ENCODE assay signal across 25 cellular contexts in genomic region chr2:233449921-233450853, GRCh38.
DNase-seq lines count a peak whose midpoint lies in the region; ATAC-seq and TF ChIP-seq lines count a peak whose summit lies in the region.
"Had no signal": no experiment of that assay in that cellular context is flagged by ENCODE, and none has a peak within 500 bp of the region (broad histone marks: within the 10 kb centered on the region; RNA-seq: fewer than 3 reads in every experiment).

No MANE protein-coding gene starts in this region.

- H3K4ac ChIP-seq in trophoblast cell (ENCODE audit: low read depth, low read length): no peak overlapping the region

- no peaks in the 10 kb centered on the region for H3K79me2 ChIP-seq in trophoblast cell (ENCODE audit: control insufficient read depth, insufficient read depth, low read length, poor library complexity)

- no peak overlapping the region for H3K18ac ChIP-seq in trophoblast cell (ENCODE audit: low read length)

- no peak overlapping the region for H2BK5ac ChIP-seq in trophoblast cell (ENCODE audit: low read depth, low read length, poor library complexity)

- H3K9ac ChIP-seq in trophoblast cell (ENCODE audit: low read length): no peak overlapping the region
- H3K9ac ChIP-seq: BLaER1, KMS-11 had no signal

- H3K4me2 ChIP-seq in trophoblast cell (ENCODE audit: low read length): no peak overlapping the region
- H3K4me2 ChIP-seq: BLaER1, KMS-11 had no signal

- no peak overlapping the region for H2AK5ac ChIP-seq in trophoblast cell (ENCODE audit: low read length)

- H3K27me3 ChIP-seq in A673 (replicated peaks; ENCODE audit: insufficient read depth, low read depth, low read length, poor library complexity) (no peaks in the 10 kb centered on the region), trophoblast cell (ENCODE audit: insufficient read depth, low read length) (no peaks in the 10 kb centered on the region)
- H3K27me3 ChIP-seq: BLaER1, heart right ventricle, stomach had no signal

- intact Hi-C loops in A673 (cut with micrococcal nuclease; ENCODE audit: unreplicated experiment): loop anchor here (1.0 to 5.0 kb wide), 2 partner anchors 261 to 382 kb away; no protein-coding TSS in a partner anchor
- intact Hi-C loops in posterior vena cava (cut with DNase I): loop anchor here (5.0 to 10.0 kb wide), 3 partner anchors 95 to 492 kb away; partner anchors contain the start of gene DGKD (in 2 of the 2)

- CTCF ChIA-PET in A673 (lab: Charles Lee): interaction anchor here (1.2 kb wide), 1 partner anchor 476 kb away, joined by 3 read pairs; no protein-coding TSS in a partner anchor

- H3K36me3 Mint-ChIP-seq in glutamatergic neuron (ENCODE audit: unreplicated experiment): no peaks in the 10 kb centered on the region

- ATAC-seq in HG02938 (IDR thresholded peaks at IDR 0.05; ENCODE audit: unreplicated experiment): no peak
- ATAC-seq: left lobe of liver, SK-N-SH treated with all-trans-retinoic acid at 6 μM for 48 hours had no signal

- peaks cover 75% of the 10 kb centered on the region for H3K36me3 ChIP-seq in A673 (ENCODE audit: insufficient read depth, low read length, poor library complexity, severe bottlenecking)
- H3K36me3 ChIP-seq in trophoblast cell (ENCODE audit: control insufficient read depth in 1 of 2, insufficient read depth in 2 of 2, low read length in 2 of 2): peaks cover 39 to 52% of the 10 kb centered on the region in 2 experiments

- BruUV-seq in A673 (replicated peaks; lab: Mats Ljungman, UMichigan): no TSS peak

- DNase-seq in NCI-H345 (lab: John Stamatoyannopoulos, UW): peak; percentile 8
- DNase-seq in NCI-H345 treated with DMSO at 0.1 percent for 48 hours (lab: John Stamatoyannopoulos, UW; ENCODE audit: unreplicated experiment): no peak
- DNase-seq in A673 (ENCODE audit: low spot score): no peak
- peak; percentile 18 for DNase-seq in glutamatergic neuron
- peak; percentile 75 for DNase-seq in posterior vena cava (ENCODE audit: low spot score)
- DNase-seq in trophoblast cell: no peak
- DNase-seq in NCI-H524 (lab: John Stamatoyannopoulos, UW): no peak
- DNase-seq: activated CD4-positive, alpha-beta T cell treated with anti-CD3 and anti-CD28 coated beads, Interleukin-2, amount 50 U/mL, for 48 hours; activated CD8-positive, alpha-beta memory T cell treated with anti-CD3 and anti-CD28 coated beads, Interleukin-2, amount 50 U/mL, for 48 hours; activated gamma-delta T cell treated with Interleukin-2 at 50 U/mL for 16 hours; central memory CD4-positive, alpha-beta T cell; HCEC 1CT; heart right ventricle; midbrain; NCI-H1694 treated with DMSO at 0.1 percent for 48 hours; NCI-H226; nephron progenitor cell; stimulated activated CD4-positive, alpha-beta T cell treated with anti-CD3 and anti-CD28 coated beads, Interleukin-4, amount 100 ng/mL, for 1 hour; stomach; WERI-Rb-1 had no signal

- H2AFZ ChIP-seq in trophoblast cell (ENCODE audit: insufficient read depth, low read length, poor library complexity): no peak overlapping the region

- no peak overlapping the region for H4K91ac ChIP-seq in trophoblast cell (ENCODE audit: low read depth, low read length)

- no peaks in the 10 kb centered on the region for H3K79me1 ChIP-seq in trophoblast cell (ENCODE audit: low read length)

- peaks cover 7% of the 10 kb centered on the region for H3K4me1 ChIP-seq in A673 (ENCODE audit: insufficient read depth, low read length, poor library complexity, severe bottlenecking)
- H3K4me1 ChIP-seq in trophoblast cell (ENCODE audit: control insufficient read depth in 1 of 2, insufficient read depth in 2 of 2, low read length in 2 of 2): no peaks in the 10 kb centered on the region
- H3K4me1 ChIP-seq: BLaER1 had no signal

- H3K4me3 Mint-ChIP-seq in glutamatergic neuron (ENCODE audit: unreplicated experiment): no peak overlapping the region
- H3K4me3 Mint-ChIP-seq: nephron progenitor cell had no signal

- POLR2A ChIA-PET in A673 (lab: Charles Lee; ENCODE audit: low non-redundant PET): no interaction called here

- no peak overlapping the region for H3K27ac Mint-ChIP-seq in glutamatergic neuron (ENCODE audit: unreplicated experiment)
- H3K27ac Mint-ChIP-seq: nephron progenitor cell had no signal

- H3K9me3 ChIP-seq in A673 (ENCODE audit: low read depth, low read length, poor library complexity, severe bottlenecking) (no peaks in the 10 kb centered on the region), trophoblast cell (ENCODE audit: insufficient read depth, low read depth, low read length) (peaks cover under 1% of the 10 kb centered on the region)
- H3K9me3 ChIP-seq: BLaER1, heart right ventricle, stomach had no signal

- TF ChIP-seq CTCF in A673 (conservative IDR thresholded peaks at IDR 0.05; ENCODE audit: low read depth, low read length) (no peak), glutamatergic neuron (IDR thresholded peaks at IDR 0.05; ENCODE audit: partially characterized antibody, unreplicated experiment) (no peak)

- peaks cover 15% of the 10 kb centered on the region for H3K27me3 Mint-ChIP-seq in glutamatergic neuron (ENCODE audit: unreplicated experiment)

- H3K4me3 ChIP-seq in A673 (ENCODE audit: low read depth, low read length, poor library complexity, severe bottlenecking): no peak overlapping the region
- H3K4me3 ChIP-seq in trophoblast cell (ENCODE audit: low read depth, low read length): no peak overlapping the region
- H3K4me3 ChIP-seq: BLaER1, heart right ventricle, stomach had no signal

- H2BK12ac ChIP-seq in trophoblast cell (ENCODE audit: low read length): no peak overlapping the region

- H3K14ac ChIP-seq in trophoblast cell (ENCODE audit: low read length): no peak overlapping the region

- no peak overlapping the region for H4K12ac ChIP-seq in trophoblast cell (ENCODE audit: low read depth, low read length)

- WGBS in trophoblast cell (ENCODE audit: extremely low coverage, insufficient coverage, insufficient read length): no CpG with 5 or more reads among the region's 33 CpGs

- no peak overlapping the region for H3K23ac ChIP-seq in trophoblast cell (ENCODE audit: low read length)

- H3K27ac ChIP-seq in A673 (ENCODE audit: low read depth, low read length, poor library complexity, severe bottlenecking) (peak overlapping the region; percentile 59), trophoblast cell (ENCODE audit: low read depth, low read length) (no peak overlapping the region)
- H3K27ac ChIP-seq: BLaER1, heart right ventricle, KMS-11, WERI-Rb-1 had no signal

- H4K8ac ChIP-seq in trophoblast cell (ENCODE audit: low read depth, low read length): no peak overlapping the region

- H2BK120ac ChIP-seq in trophoblast cell (ENCODE audit: insufficient read depth, low read length, poor library complexity): no peak overlapping the region

- peaks cover 50% of the 10 kb centered on the region for H3K4me1 Mint-ChIP-seq in glutamatergic neuron (ENCODE audit: low read depth, unreplicated experiment)

- peaks cover 10% of the 10 kb centered on the region for H3K9me3 Mint-ChIP-seq in glutamatergic neuron (ENCODE audit: unreplicated experiment)
- H3K9me3 Mint-ChIP-seq: nephron progenitor cell had no signal

Comparison
In these comparisons a context has a peak if more than half of its experiments do, and no peak if none do; other contexts are left out.
1. DNase-seq: peak in NCI-H345 (single experiment), glutamatergic neuron (single experiment) and posterior vena cava (single experiment); none in NCI-H345 treated with DMSO at 0.1 percent for 48 hours (single experiment), A673 (single experiment), trophoblast cell (0 of 2) and NCI-H524 (0 of 2).